ENCODE assay signal across 13 cellular contexts in genomic region chr12:124386059-124386458, GRCh38.
DNase-seq lines count a peak whose midpoint lies in the region; ATAC-seq and TF ChIP-seq lines count a peak whose summit lies in the region.
"Had no signal": no experiment of that assay in that cellular context is flagged by ENCODE, and none has a peak within 500 bp of the region (broad histone marks: within the 10 kb centered on the region; RNA-seq: fewer than 3 reads in every experiment).

No MANE protein-coding gene starts in this region.

- DNase-seq in breast epithelium (ENCODE audit: low spot score in 2 of 2) (no peak), lower lobe of right lung (no peak), transverse colon (no peak), HuH-7 (ENCODE audit: low spot score) (no peak)
- DNase-seq: activated CD4-positive, alpha-beta T cell treated with anti-CD3 and anti-CD28 coated beads for 1 hour; H9; NCI-H1436; stimulated activated naive B cell treated with anti-CD40 and anti-IgM and Interleukin-4, amounts not matched to agents 10 μg/mL and 1 μg/mL and 100 μg/mL, for 72 hours had no signal

- H3K9ac ChIP-seq in HUES6 (ENCODE audit: low read length) = peak overlapping the region; percentile 48

- 78% methylated on average over 17 of the region's 17 CpGs; no CpG with 5 or more reads in 1 of the 2 donors for WGBS in transverse colon (ENCODE audit: low coverage in 1 of 2), 2 donors

- H3K27ac ChIP-seq in HUES6 (ENCODE audit: low read depth, low read length) = peak overlapping the region; percentile 60
- peak overlapping the region; percentile 13 to 95 for H3K27ac ChIP-seq in breast epithelium
- H3K27ac ChIP-seq in lower lobe of right lung = peak overlapping the region; percentile 89
- peak overlapping the region; percentile 9 to 92 (median 89) for H3K27ac ChIP-seq in transverse colon
- H3K27ac ChIP-seq: HL-60 had no signal

- no peaks in the 10 kb centered on the region for H3K9me3 ChIP-seq in HUES6 (ENCODE audit: control insufficient read depth, insufficient read depth, low read depth, low read length)
- H3K9me3 ChIP-seq in breast epithelium = no peaks in the 10 kb centered on the region
- H3K9me3 ChIP-seq in lower lobe of right lung = no peaks in the 10 kb centered on the region
- H3K9me3 ChIP-seq in transverse colon = no peaks in the 10 kb centered on the region

- no peak for TF ChIP-seq POLR2A in breast epithelium (IDR thresholded peaks at IDR 0.05)
- TF ChIP-seq POLR2A in transverse colon (IDR thresholded peaks at IDR 0.05) = no peak

- peaks cover 40% of the 10 kb centered on the region for H3K36me3 ChIP-seq in HUES6 (ENCODE audit: control insufficient read depth, insufficient read depth, low read length)
- H3K36me3 ChIP-seq in breast epithelium = no peaks in the 10 kb centered on the region
- peaks cover 49% of the 10 kb centered on the region for H3K36me3 ChIP-seq in lower lobe of right lung
- peaks cover 0 to 3% (median 0%) of the 10 kb centered on the region in 4 donors for H3K36me3 ChIP-seq in transverse colon

- in situ Hi-C loops in transverse colon (cut with MboI; ENCODE audit: low pct_ligation_motif_present in 1 of 4, low pct_unique_long_range_greater_than_20kb in 1 of 4, low sequenced_read_pairs in 3 of 4) = loop anchor here in 1 of 4 donors (25.0 kb wide), 1 partner anchor 376 kb away; no protein-coding TSS in a partner anchor

- no peak for TF ChIP-seq EP300 in transverse colon (IDR thresholded peaks at IDR 0.05; ENCODE audit: low read depth)

- intact Hi-C loops in breast epithelium (cut with DNase I; ENCODE audit: low total_unique reads) (no loop called here), lower lobe of right lung (cut with DNase I) (no loop called here), transverse colon (cut with DNase I; ENCODE audit: low total_unique reads) (loop anchor here (5.0 kb wide), 1 partner anchor 36 kb away; no protein-coding TSS in a partner anchor)

- H3K27me3 ChIP-seq in HUES6 (ENCODE audit: control insufficient read depth, insufficient read depth, low read length) = no peaks in the 10 kb centered on the region
- H3K27me3 ChIP-seq in breast epithelium = no peaks in the 10 kb centered on the region
- no peaks in the 10 kb centered on the region for H3K27me3 ChIP-seq in lower lobe of right lung (ENCODE audit: low read depth)
- H3K27me3 ChIP-seq in transverse colon = no peaks in the 10 kb centered on the region

- ATAC-seq in lower lobe of right lung = no peak
- ATAC-seq in HG02970 (IDR thresholded peaks at IDR 0.05; ENCODE audit: low FRiP score, unreplicated experiment) = no peak
- ATAC-seq in HG03196 (IDR thresholded peaks at IDR 0.05; ENCODE audit: unreplicated experiment) = no peak
- ATAC-seq: stimulated activated naive B cell treated with anti-CD40 and anti-IgM and Interleukin-4, amounts not matched to agents 10 μg/mL and 1 μg/mL and 100 μg/mL, for 72 hours had no signal

- no peak for TF ChIP-seq CTCF in breast epithelium (IDR thresholded peaks at IDR 0.05)
- TF ChIP-seq CTCF in lower lobe of right lung (IDR thresholded peaks at IDR 0.05) = no peak
- no peak for TF ChIP-seq CTCF in transverse colon (IDR thresholded peaks at IDR 0.05)

- H3K4me1 ChIP-seq in HUES6 (ENCODE audit: control insufficient read depth, insufficient read depth, low read length) = peaks cover 32% of the 10 kb centered on the region; the same call in 1 of the 2 replicates
- H3K4me1 ChIP-seq in breast epithelium = peaks cover 14 to 25% of the 10 kb centered on the region in 2 donors
- H3K4me1 ChIP-seq in lower lobe of right lung = peaks cover 78% of the 10 kb centered on the region
- peaks cover 46 to 66% (median 56%) of the 10 kb centered on the region in 4 donors for H3K4me1 ChIP-seq in transverse colon

- H3K4me3 ChIP-seq in HUES6 (ENCODE audit: low read depth, low read length) (no peak overlapping the region), breast epithelium (peak overlapping the region in 2 of 3 donors; percentile 56 to 77), lower lobe of right lung (no peak overlapping the region), transverse colon (no peak overlapping the region)
- H3K4me3 ChIP-seq: lung had no signal

Comparison
In these comparisons a context has a peak if more than half of its experiments do, and no peak if none do; other contexts are left out.
1. H3K4me3 ChIP-seq: peak in breast epithelium (2 of 3); none in HUES6 (single experiment), lower lobe of right lung (single experiment) and transverse colon (0 of 4).
2. Peak in every context shown above with its lines, with median percentiles within 50 percentile points of each other: H3K27ac ChIP-seq.